1 cellular context compared by ENCODE assay signal in the genomic region with DNA sequence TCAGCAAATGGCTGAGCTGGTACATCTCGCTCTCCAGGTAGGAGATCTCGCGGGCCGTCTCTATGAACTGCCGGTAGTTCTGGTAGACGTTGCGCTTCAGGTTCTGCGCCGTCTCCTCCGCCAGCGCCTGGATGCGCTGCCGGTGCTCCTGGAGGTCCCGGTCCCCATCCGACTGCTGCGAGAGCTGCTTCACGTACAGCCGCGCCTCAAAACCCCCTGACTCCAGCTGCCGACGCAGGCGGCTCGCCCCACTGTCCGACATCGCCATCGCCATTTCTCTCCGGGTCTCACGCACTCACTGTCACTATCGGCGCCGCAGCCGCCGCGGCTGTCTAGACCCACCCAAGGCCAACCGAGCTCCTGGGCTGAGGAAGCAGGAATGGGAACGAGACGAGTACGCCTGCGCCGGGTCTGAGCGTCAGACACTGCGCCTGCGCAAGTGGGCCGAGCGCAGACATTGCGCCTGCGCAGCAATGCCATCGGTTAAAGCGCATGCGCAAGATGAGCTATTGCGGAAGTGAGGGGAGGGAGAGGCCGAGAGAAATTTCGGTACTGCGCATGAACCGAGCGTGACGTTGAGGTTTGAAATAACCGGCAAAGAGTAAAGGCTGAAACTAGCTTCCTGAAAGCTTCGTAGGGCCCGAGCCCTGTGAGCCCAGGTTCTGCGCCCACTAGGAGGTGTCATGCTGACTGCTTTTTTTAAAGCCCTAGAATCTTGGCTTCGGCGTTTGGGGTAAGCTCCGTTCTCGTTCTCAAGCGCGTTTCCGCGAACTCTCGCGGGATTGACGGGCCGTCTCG.
A peak's percentile ranks its signal among the peaks of the same experiment; 100 is the strongest.
TF ChIP-seq lines count a peak whose summit lies in the region.

A gene with protein sequence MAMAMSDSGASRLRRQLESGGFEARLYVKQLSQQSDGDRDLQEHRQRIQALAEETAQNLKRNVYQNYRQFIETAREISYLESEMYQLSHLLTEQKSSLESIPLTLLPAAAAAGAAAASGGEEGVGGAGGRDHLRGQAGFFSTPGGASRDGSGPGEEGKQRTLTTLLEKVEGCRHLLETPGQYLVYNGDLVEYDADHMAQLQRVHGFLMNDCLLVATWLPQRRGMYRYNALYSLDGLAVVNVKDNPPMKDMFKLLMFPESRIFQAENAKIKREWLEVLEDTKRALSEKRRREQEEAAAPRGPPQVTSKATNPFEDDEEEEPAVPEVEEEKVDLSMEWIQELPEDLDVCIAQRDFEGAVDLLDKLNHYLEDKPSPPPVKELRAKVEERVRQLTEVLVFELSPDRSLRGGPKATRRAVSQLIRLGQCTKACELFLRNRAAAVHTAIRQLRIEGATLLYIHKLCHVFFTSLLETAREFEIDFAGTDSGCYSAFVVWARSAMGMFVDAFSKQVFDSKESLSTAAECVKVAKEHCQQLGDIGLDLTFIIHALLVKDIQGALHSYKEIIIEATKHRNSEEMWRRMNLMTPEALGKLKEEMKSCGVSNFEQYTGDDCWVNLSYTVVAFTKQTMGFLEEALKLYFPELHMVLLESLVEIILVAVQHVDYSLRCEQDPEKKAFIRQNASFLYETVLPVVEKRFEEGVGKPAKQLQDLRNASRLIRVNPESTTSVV (minus strand): TSS at position 381 of the 798 bp plus-strand sequence. CDS start 107 bp downstream, at position 274.

TF ChIP-seq in GM12878, 131 proteins besides CTCF, POLR2A, EP300 and RAD21 (continued from another document and continues in another):
- TF ChIP-seq, protein P1, sequence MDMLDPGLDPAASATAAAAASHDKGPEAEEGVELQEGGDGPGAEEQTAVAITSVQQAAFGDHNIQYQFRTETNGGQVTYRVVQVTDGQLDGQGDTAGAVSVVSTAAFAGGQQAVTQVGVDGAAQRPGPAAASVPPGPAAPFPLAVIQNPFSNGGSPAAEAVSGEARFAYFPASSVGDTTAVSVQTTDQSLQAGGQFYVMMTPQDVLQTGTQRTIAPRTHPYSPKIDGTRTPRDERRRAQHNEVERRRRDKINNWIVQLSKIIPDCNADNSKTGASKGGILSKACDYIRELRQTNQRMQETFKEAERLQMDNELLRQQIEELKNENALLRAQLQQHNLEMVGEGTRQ (IDR thresholded peaks at IDR 0.05; ENCODE audit: borderline replicate concordance, low read depth, low read length), result no peak
- TF ChIP-seq NFYA (IDR thresholded peaks at IDR 0.05; ENCODE audit: borderline replicate concordance, low read depth, low read length) (no peak), SUPT20H (IDR thresholded peaks at IDR 0.05; ENCODE audit: borderline replicate concordance, control insufficient read depth, low read depth, low read length) (no peak), NR2F1 (conservative IDR thresholded peaks at IDR 0.05) (no peak), RAD51 (IDR thresholded peaks at IDR 0.05) (no peak), RBBP5 (conservative IDR thresholded peaks at IDR 0.05) (no peak), CUX1 (IDR thresholded peaks at IDR 0.05; ENCODE audit: insufficient replicate concordance, low read depth, low read length) (no peak), SMAD1 (IDR thresholded peaks at IDR 0.05; ENCODE audit: low read depth, partially characterized antibody) (no peak), TAF1 (IDR thresholded peaks at IDR 0.05; ENCODE audit: borderline replicate concordance, low read depth, low read length) (peak; percentile 90), NR2C2 (IDR thresholded peaks at IDR 0.05; ENCODE audit: borderline replicate concordance, control insufficient read depth, insufficient read length, low read depth) (no peak), ASH2L (IDR thresholded peaks at IDR 0.05; ENCODE audit: borderline replicate concordance, low read depth) (no peak; the same call in 1 of the 2 replicates), NR2C1 (IDR thresholded peaks at IDR 0.05) (no peak), E2F8 (IDR thresholded peaks at IDR 0.05; ENCODE audit: low read depth, partially characterized antibody) (no peak), RB1 (IDR thresholded peaks at IDR 0.05; ENCODE audit: borderline replicate concordance) (peak; percentile 20; the same call in 1 of the 2 replicates), SIN3A (IDR thresholded peaks at IDR 0.05; ENCODE audit: low read depth, low read length) (peak; percentile 16; the same call in 1 of the 2 replicates), ELK1 (IDR thresholded peaks at IDR 0.05; ENCODE audit: low read depth, low read length) (peak; percentile 22; the same call in 1 of the 2 replicates), MXI1 (IDR thresholded peaks at IDR 0.05; ENCODE audit: low read depth, low read length) (peak; percentile 62), ZNF274 (IDR thresholded peaks at IDR 0.05; ENCODE audit: insufficient read depth, insufficient read length) (no peak), NRF1 (conservative IDR thresholded peaks at IDR 0.05; ENCODE audit: low read depth, low read length) (peak; percentile 100), ATF7 (IDR thresholded peaks at IDR 0.05; ENCODE audit: low read depth) (peak; percentile 68), MTA2 (IDR thresholded peaks at IDR 0.05; ENCODE audit: low read depth) (no peak), CBX3 (IDR thresholded peaks at IDR 0.05; ENCODE audit: borderline replicate concordance, low read depth) (no peak), KAT2A (conservative IDR thresholded peaks at IDR 0.05; ENCODE audit: control insufficient read depth, low read depth, low read length) (no peak), CREB1 (IDR thresholded peaks at IDR 0.05; ENCODE audit: low read depth) (peak; percentile 65; the same call in 1 of the 2 replicates), CREM (IDR thresholded peaks at IDR 0.05; ENCODE audit: low read depth) (peak; percentile 65), EGR1 (IDR thresholded peaks at IDR 0.05; ENCODE audit: borderline replicate concordance in 1 of 2, low read depth in 2 of 2, low read length in 2 of 2) (no peak), ESRRA (IDR thresholded peaks at IDR 0.05; ENCODE audit: low read length) (no peak), MYB (IDR thresholded peaks at IDR 0.05; ENCODE audit: borderline replicate concordance, low read depth, low read length) (no peak), CHD1 (IDR thresholded peaks at IDR 0.05; ENCODE audit: low read depth, low read length) (no peak), BACH1 (IDR thresholded peaks at IDR 0.05; ENCODE audit: borderline replicate concordance) (no peak), ZNF24 (IDR thresholded peaks at IDR 0.05) (no peak), TCF7 (IDR thresholded peaks at IDR 0.05; ENCODE audit: borderline replicate concordance) (no peak), SMAD5 (IDR thresholded peaks at IDR 0.05; ENCODE audit: low read depth) (peak; percentile 70; the same call in 1 of the 2 replicates)
- TF ChIP-seq, protein P2, sequence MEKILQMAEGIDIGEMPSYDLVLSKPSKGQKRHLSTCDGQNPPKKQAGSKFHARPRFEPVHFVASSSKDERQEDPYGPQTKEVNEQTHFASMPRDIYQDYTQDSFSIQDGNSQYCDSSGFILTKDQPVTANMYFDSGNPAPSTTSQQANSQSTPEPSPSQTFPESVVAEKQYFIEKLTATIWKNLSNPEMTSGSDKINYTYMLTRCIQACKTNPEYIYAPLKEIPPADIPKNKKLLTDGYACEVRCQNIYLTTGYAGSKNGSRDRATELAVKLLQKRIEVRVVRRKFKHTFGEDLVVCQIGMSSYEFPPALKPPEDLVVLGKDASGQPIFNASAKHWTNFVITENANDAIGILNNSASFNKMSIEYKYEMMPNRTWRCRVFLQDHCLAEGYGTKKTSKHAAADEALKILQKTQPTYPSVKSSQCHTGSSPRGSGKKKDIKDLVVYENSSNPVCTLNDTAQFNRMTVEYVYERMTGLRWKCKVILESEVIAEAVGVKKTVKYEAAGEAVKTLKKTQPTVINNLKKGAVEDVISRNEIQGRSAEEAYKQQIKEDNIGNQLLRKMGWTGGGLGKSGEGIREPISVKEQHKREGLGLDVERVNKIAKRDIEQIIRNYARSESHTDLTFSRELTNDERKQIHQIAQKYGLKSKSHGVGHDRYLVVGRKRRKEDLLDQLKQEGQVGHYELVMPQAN (conservative IDR thresholded peaks at IDR 0.05), result peak; percentile 78
- TF ChIP-seq, protein P3, sequence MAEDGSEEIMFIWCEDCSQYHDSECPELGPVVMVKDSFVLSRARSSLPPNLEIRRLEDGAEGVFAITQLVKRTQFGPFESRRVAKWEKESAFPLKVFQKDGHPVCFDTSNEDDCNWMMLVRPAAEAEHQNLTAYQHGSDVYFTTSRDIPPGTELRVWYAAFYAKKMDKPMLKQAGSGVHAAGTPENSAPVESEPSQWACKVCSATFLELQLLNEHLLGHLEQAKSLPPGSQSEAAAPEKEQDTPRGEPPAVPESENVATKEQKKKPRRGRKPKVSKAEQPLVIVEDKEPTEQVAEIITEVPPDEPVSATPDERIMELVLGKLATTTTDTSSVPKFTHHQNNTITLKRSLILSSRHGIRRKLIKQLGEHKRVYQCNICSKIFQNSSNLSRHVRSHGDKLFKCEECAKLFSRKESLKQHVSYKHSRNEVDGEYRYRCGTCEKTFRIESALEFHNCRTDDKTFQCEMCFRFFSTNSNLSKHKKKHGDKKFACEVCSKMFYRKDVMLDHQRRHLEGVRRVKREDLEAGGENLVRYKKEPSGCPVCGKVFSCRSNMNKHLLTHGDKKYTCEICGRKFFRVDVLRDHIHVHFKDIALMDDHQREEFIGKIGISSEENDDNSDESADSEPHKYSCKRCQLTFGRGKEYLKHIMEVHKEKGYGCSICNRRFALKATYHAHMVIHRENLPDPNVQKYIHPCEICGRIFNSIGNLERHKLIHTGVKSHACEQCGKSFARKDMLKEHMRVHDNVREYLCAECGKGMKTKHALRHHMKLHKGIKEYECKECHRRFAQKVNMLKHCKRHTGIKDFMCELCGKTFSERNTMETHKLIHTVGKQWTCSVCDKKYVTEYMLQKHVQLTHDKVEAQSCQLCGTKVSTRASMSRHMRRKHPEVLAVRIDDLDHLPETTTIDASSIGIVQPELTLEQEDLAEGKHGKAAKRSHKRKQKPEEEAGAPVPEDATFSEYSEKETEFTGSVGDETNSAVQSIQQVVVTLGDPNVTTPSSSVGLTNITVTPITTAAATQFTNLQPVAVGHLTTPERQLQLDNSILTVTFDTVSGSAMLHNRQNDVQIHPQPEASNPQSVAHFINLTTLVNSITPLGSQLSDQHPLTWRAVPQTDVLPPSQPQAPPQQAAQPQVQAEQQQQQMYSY (CRISPR knock-in tag; IDR thresholded peaks at IDR 0.05), result no peak
- TF ChIP-seq, protein P4, sequence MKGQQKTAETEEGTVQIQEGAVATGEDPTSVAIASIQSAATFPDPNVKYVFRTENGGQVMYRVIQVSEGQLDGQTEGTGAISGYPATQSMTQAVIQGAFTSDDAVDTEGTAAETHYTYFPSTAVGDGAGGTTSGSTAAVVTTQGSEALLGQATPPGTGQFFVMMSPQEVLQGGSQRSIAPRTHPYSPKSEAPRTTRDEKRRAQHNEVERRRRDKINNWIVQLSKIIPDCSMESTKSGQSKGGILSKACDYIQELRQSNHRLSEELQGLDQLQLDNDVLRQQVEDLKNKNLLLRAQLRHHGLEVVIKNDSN (IDR thresholded peaks at IDR 0.05; ENCODE audit: borderline replicate concordance, extremely low read length, insufficient read depth, low read depth, low read length), result no peak
